Comparison of ENCODE assay signal across 1 cellular context in the genomic region with DNA sequence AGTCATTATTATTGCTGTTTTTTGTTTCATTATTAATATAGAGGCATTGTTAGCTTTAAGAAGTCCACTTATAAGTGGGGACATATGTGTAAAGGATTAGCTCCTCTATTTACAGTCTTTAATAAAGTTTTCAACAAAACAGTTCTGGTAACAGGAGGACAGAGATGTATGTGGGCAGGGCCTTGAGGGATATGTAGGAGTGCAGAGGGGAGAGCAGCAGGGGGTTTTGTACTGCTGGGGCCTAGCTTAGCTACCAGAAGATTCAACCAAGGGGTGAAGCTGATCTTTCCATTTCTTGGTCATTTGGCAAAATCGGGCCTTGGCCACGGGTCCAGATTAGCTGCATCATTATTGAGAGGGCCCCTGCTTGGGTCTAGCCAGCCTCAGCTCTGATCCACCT.
A peak's percentile ranks its signal among the peaks of the same experiment; 100 is the strongest.
TF ChIP-seq lines count a peak whose summit lies in the region.

No MANE protein-coding gene starts in this region.

TF ChIP-seq in K562, 482 proteins besides CTCF, POLR2A, EP300 and RAD21 (continued from another document):
- 0 out of 2 replicates have a peak, but pooled peaks have one; percentile 1 for TF ChIP-seq CEBPB (tag; IDR thresholded peaks at IDR 0.05)
- TF ChIP-seq, protein P1, sequence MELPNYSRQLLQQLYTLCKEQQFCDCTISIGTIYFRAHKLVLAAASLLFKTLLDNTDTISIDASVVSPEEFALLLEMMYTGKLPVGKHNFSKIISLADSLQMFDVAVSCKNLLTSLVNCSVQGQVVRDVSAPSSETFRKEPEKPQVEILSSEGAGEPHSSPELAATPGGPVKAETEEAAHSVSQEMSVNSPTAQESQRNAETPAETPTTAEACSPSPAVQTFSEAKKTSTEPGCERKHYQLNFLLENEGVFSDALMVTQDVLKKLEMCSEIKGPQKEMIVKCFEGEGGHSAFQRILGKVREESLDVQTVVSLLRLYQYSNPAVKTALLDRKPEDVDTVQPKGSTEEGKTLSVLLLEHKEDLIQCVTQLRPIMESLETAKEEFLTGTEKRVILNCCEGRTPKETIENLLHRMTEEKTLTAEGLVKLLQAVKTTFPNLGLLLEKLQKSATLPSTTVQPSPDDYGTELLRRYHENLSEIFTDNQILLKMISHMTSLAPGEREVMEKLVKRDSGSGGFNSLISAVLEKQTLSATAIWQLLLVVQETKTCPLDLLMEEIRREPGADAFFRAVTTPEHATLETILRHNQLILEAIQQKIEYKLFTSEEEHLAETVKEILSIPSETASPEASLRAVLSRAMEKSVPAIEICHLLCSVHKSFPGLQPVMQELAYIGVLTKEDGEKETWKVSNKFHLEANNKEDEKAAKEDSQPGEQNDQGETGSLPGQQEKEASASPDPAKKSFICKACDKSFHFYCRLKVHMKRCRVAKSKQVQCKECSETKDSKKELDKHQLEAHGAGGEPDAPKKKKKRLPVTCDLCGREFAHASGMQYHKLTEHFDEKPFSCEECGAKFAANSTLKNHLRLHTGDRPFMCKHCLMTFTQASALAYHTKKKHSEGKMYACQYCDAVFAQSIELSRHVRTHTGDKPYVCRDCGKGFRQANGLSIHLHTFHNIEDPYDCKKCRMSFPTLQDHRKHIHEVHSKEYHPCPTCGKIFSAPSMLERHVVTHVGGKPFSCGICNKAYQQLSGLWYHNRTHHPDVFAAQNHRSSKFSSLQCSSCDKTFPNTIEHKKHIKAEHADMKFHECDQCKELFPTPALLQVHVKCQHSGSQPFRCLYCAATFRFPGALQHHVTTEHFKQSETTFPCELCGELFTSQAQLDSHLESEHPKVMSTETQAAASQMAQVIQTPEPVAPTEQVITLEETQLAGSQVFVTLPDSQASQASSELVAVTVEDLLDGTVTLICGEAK (IDR thresholded peaks at IDR 0.05) = 0 out of 2 replicates have a peak, but pooled peaks have one; percentile 36
- TF ChIP-seq, protein P1 (CRISPR knock-in tag; IDR thresholded peaks at IDR 0.05) = no peak
